19 cellular contexts compared by ENCODE assay signal in genomic region chr13:34152409-34152808, GRCh38.
DNase-seq lines count a peak whose midpoint lies in the region; ATAC-seq and TF ChIP-seq lines count a peak whose summit lies in the region.
"Had no signal": no experiment of that assay in that cellular context is flagged by ENCODE, and none has a peak within 500 bp of the region (broad histone marks: within the 10 kb centered on the region; RNA-seq: fewer than 3 reads in every experiment).

No MANE protein-coding gene starts in this region.

- no peaks in the 10 kb centered on the region for H3K9me3 Mint-ChIP-seq in activated T-helper 2 cell treated with anti-CD3 and anti-CD28 coated beads, Interferon-gamma antibody, Interleukin-2, Interleukin-4, amounts not matched to agents 10 μg/mL and 5 μg/mL and 100 μg/mL, durations not matched to agents 14 hours and 24 hours and 36 hours

- no peaks in the 10 kb centered on the region for H3K9me3 ChIP-seq in sigmoid colon
- H3K9me3 ChIP-seq: SJCRH30 had no signal

- no peak for ATAC-seq in GM18870 (IDR thresholded peaks at IDR 0.05; ENCODE audit: unreplicated experiment)

- H3K27ac ChIP-seq in C4-2B (peak overlapping the region; percentile 46; the same call in 1 of the 2 replicates), sigmoid colon (no peak overlapping the region)
- H3K27ac ChIP-seq: SJCRH30 had no signal

- no peak for TF ChIP-seq POLR2A in sigmoid colon (IDR thresholded peaks at IDR 0.05)

- DNase-seq in activated T-helper 2 cell treated with anti-CD3 and anti-CD28 coated beads, Interferon-gamma antibody, Interleukin-2, Interleukin-4, amounts not matched to agents 10 μg/mL and 5 μg/mL and 100 μg/mL, durations not matched to agents 14 hours and 24 hours and 36 hours (ENCODE audit: low spot score): no peak
- DNase-seq in epithelial cell of esophagus (ENCODE audit: low read depth) (peak; percentile 46), mucosa of gallbladder (ENCODE audit: low spot score) (peak; percentile 31), foreskin melanocyte (no peak), sigmoid colon (no peak), NCI-H526 treated with DMSO at 0.1 percent for 48 hours (lab: John Stamatoyannopoulos, UW) (no peak)
- DNase-seq: ACHN; CD4-positive, CD25-positive, alpha-beta regulatory T cell; DMS53; H7; NCI-H1105 treated with DMSO at 0.1 percent for 48 hours; NCI-H1694 treated with DMSO at 0.1 percent for 48 hours; NCI-H69; NK-92 treated with Interleukin-12 subunit alpha and Interleukin-12 subunit beta, amount 100 ng/mL, for 24 hours; OCI-M1; RPMI8226; SJCRH30 had no signal

- peak overlapping the region; percentile 22 for H3K27ac Mint-ChIP-seq in activated T-helper 2 cell treated with anti-CD3 and anti-CD28 coated beads, Interferon-gamma antibody, Interleukin-2, Interleukin-4, amounts not matched to agents 10 μg/mL and 5 μg/mL and 100 μg/mL, durations not matched to agents 14 hours and 24 hours and 36 hours
- H3K27ac Mint-ChIP-seq: CD4-positive, CD25-positive, alpha-beta regulatory T cell had no signal

- peaks cover 2% of the 10 kb centered on the region for H3K27me3 Mint-ChIP-seq in activated T-helper 2 cell treated with anti-CD3 and anti-CD28 coated beads, Interferon-gamma antibody, Interleukin-2, Interleukin-4, amounts not matched to agents 10 μg/mL and 5 μg/mL and 100 μg/mL, durations not matched to agents 14 hours and 24 hours and 36 hours (ENCODE audit: low read depth)

- no peaks in the 10 kb centered on the region for H3K27me3 ChIP-seq in sigmoid colon
- H3K27me3 ChIP-seq: SJCRH30 had no signal

- no peak overlapping the region for H3K4me3 ChIP-seq in epithelial cell of esophagus (ENCODE audit: low read length)
- H3K4me3 ChIP-seq in sigmoid colon: no peak overlapping the region
- H3K4me3 ChIP-seq: SJCRH30 had no signal

- no peak overlapping the region for H3K4me3 Mint-ChIP-seq in activated T-helper 2 cell treated with anti-CD3 and anti-CD28 coated beads, Interferon-gamma antibody, Interleukin-2, Interleukin-4, amounts not matched to agents 10 μg/mL and 5 μg/mL and 100 μg/mL, durations not matched to agents 14 hours and 24 hours and 36 hours (ENCODE audit: low read depth)
- H3K4me3 Mint-ChIP-seq: CD4-positive, CD25-positive, alpha-beta regulatory T cell had no signal

- TF ChIP-seq EP300 in sigmoid colon (IDR thresholded peaks at IDR 0.05): no peak

- intact Hi-C loops in activated T-helper 2 cell treated with anti-CD3 and anti-CD28 coated beads, Interferon-gamma antibody, Interleukin-2, Interleukin-4, amounts not matched to agents 10 μg/mL and 5 μg/mL and 100 μg/mL, durations not matched to agents 14 hours and 24 hours and 36 hours (cut with micrococcal nuclease): loop anchor here (10.0 kb wide), 1 partner anchor 1012 kb away; no protein-coding TSS in a partner anchor
- intact Hi-C loops in sigmoid colon (cut with DNase I): loop anchor here (10.0 kb wide), 1 partner anchor 1002 kb away; no protein-coding TSS in a partner anchor

- TF ChIP-seq CTCF in C4-2B (conservative IDR thresholded peaks at IDR 0.05) (no peak), epithelial cell of esophagus (IDR thresholded peaks at IDR 0.05; ENCODE audit: insufficient read depth, low read depth, low read length, missing control alignments) (no peak), sigmoid colon (IDR thresholded peaks at IDR 0.05) (no peak)

- H3K36me3 Mint-ChIP-seq in activated T-helper 2 cell treated with anti-CD3 and anti-CD28 coated beads, Interferon-gamma antibody, Interleukin-2, Interleukin-4, amounts not matched to agents 10 μg/mL and 5 μg/mL and 100 μg/mL, durations not matched to agents 14 hours and 24 hours and 36 hours (ENCODE audit: low read depth): no peaks in the 10 kb centered on the region
- H3K36me3 Mint-ChIP-seq: CD4-positive, CD25-positive, alpha-beta regulatory T cell had no signal

- H3K36me3 ChIP-seq in sigmoid colon: no peaks in the 10 kb centered on the region
- H3K36me3 ChIP-seq: SJCRH30 had no signal

- H3K4me1 Mint-ChIP-seq in activated T-helper 2 cell treated with anti-CD3 and anti-CD28 coated beads, Interferon-gamma antibody, Interleukin-2, Interleukin-4, amounts not matched to agents 10 μg/mL and 5 μg/mL and 100 μg/mL, durations not matched to agents 14 hours and 24 hours and 36 hours (ENCODE audit: low read depth): peaks cover 33% of the 10 kb centered on the region

- 43 to 75% methylated on average over 4 of the region's 4 CpGs for WGBS in sigmoid colon, 2 donors

- H3K4me1 ChIP-seq in sigmoid colon: peaks cover 0 to 24% (median 15%) of the 10 kb centered on the region in 4 donors

Comparison
In these comparisons a context has a peak if more than half of its experiments do, and no peak if none do; other contexts are left out.
1. DNase-seq: peak in epithelial cell of esophagus (single experiment) and mucosa of gallbladder (single experiment); none in activated T-helper 2 cell treated with anti-CD3 and anti-CD28 coated beads, Interferon-gamma antibody, Interleukin-2, Interleukin-4, amounts not matched to agents 10 μg/mL and 5 μg/mL and 100 μg/mL, durations not matched to agents 14 hours and 24 hours and 36 hours (single experiment), foreskin melanocyte (single experiment), sigmoid colon (single experiment) and NCI-H526 treated with DMSO at 0.1 percent for 48 hours (single experiment).